Comparison of ENCODE assay signal across 23 cellular contexts in the genomic region with DNA sequence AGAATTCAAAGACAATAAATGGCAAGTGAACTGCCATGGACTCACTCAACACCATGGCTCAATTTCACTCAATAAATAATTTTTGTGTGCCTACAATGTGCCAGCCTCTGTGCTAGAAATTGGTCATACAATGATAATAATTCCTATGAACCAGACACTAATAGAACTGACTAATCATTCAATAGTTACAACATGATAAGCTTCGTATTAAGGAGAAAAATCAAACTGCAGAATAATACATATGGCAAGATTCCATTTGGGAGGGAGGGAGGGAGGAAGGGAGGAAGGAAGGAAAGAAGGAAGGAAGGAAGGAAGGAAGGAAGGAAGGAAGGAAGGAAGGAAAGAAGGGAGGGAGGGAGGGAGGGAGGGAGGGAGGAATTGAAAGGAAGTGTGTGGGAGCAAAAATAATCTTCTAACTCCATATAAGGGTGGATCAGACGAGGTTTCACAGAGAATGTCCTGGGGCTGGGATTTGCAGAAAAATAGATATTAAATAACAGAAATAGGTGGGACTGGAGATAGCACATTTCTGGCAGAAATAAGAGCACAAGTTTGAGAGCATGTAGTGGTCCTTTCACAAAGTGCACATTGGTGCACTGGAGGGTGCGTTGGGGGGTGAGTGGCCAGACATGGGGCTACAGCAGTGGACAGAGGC. TPM values are rescaled to one million over a fixed set of nuclear protein-coding genes. Genes with fewer than 3 reads are reported as not detected.
A peak's percentile ranks its signal among the peaks of the same experiment; 100 is the strongest.
DNase-seq lines count a peak whose midpoint lies in the region; ATAC-seq lines count a peak whose summit lies in the region.
"Had no signal": no experiment of that assay in that cellular context is flagged by ENCODE, and none has a peak within 500 bp of the region (broad histone marks: within the 10 kb centered on the region; RNA-seq: fewer than 3 reads in every experiment).

No MANE protein-coding gene starts in this region.

- no peak for ATAC-seq in stimulated activated naive CD8-positive, alpha-beta T cell treated with anti-CD3 and anti-CD28 coated beads, Interleukin-15, amount 100 ng/mL, for 72 hours
- ATAC-seq in stimulated activated naive CD8-positive, alpha-beta T cell treated with anti-CD3 and anti-CD28 coated beads, Interleukin-15, Interleukin-2, amounts not matched to agents 100 U/mL and 50 U/mL, for 24 hours = no peak
- ATAC-seq in naive thymus-derived CD8-positive, alpha-beta T cell = no peak
- no peak for ATAC-seq in HG03139 (IDR thresholded peaks at IDR 0.05; ENCODE audit: unreplicated experiment)
- ATAC-seq in GM18498 (IDR thresholded peaks at IDR 0.05; ENCODE audit: unreplicated experiment) = no peak
- ATAC-seq: gastroesophageal sphincter, HCT116 had no signal

- peaks cover 10% of the 10 kb centered on the region for H3K36me3 Mint-ChIP-seq in activated naive CD8-positive, alpha-beta T cell treated with anti-CD3 and anti-CD28 coated beads for 36 hours
- peaks cover 0 to 2% (median 0%) of the 10 kb centered on the region in 3 donors for H3K36me3 Mint-ChIP-seq in naive thymus-derived CD8-positive, alpha-beta T cell
- H3K36me3 Mint-ChIP-seq: activated CD4-positive, alpha-beta memory T cell treated with anti-CD3 and anti-CD28 coated beads for 36 hours had no signal

- H3K4me1 Mint-ChIP-seq in stimulated activated naive CD8-positive, alpha-beta T cell treated with anti-CD3 and anti-CD28 coated beads, Interleukin-15, amount 100 ng/mL, for 72 hours = peaks cover 100% of the 10 kb centered on the region
- peaks cover 84% of the 10 kb centered on the region for H3K4me1 Mint-ChIP-seq in activated naive CD8-positive, alpha-beta T cell treated with anti-CD3 and anti-CD28 coated beads for 36 hours
- H3K4me1 Mint-ChIP-seq in naive thymus-derived CD8-positive, alpha-beta T cell = peaks cover 52 to 98% (median 95%) of the 10 kb centered on the region in 4 donors

- no peak for DNase-seq in stimulated activated naive CD8-positive, alpha-beta T cell treated with anti-CD3 and anti-CD28 coated beads, Interleukin-15, amount 100 ng/mL, for 72 hours
- no peak for DNase-seq in stimulated activated naive CD8-positive, alpha-beta T cell treated with anti-CD3 and anti-CD28 coated beads, Interleukin-15, Interleukin-2, amounts not matched to agents 100 U/mL and 50 U/mL, for 24 hours
- DNase-seq in activated naive CD8-positive, alpha-beta T cell treated with anti-CD3 and anti-CD28 coated beads for 36 hours = no peak
- DNase-seq in naive thymus-derived CD8-positive, alpha-beta T cell = no peak
- no peak for DNase-seq in stimulated activated naive CD4-positive, alpha-beta T cell treated with Interleukin-2 at 50 U/mL for 16 hours (lab: John Stamatoyannopoulos, UW)
- DNase-seq: activated CD4-positive, alpha-beta memory T cell treated with anti-CD3 and anti-CD28 coated beads for 36 hours; activated naive CD4-positive, alpha-beta T cell treated with anti-CD3 and anti-CD28 coated beads, Interleukin-2, amount 50 U/mL, for 16 hours; COR-L47; DND-41; effector CD8-positive, alpha-beta T cell; esophagus squamous epithelium; KBM-7; NCI-H146; NCI-H2171; NCI-H524 treated with DMSO at 0.1 percent for 48 hours; stimulated activated CD4-positive, alpha-beta T cell treated with anti-CD3 and anti-CD28 coated beads, Interleukin-12 subunit alpha, Interleukin-12 subunit beta, amount 100 ng/mL, for 4 hours; substantia nigra; uterus; WERI-Rb-1 had no signal

- no peaks in the 10 kb centered on the region for H3K9me3 Mint-ChIP-seq in stimulated activated naive CD8-positive, alpha-beta T cell treated with anti-CD3 and anti-CD28 coated beads, Interleukin-15, amount 100 ng/mL, for 72 hours
- no peaks in the 10 kb centered on the region for H3K9me3 Mint-ChIP-seq in activated naive CD8-positive, alpha-beta T cell treated with anti-CD3 and anti-CD28 coated beads for 36 hours
- no peaks in the 10 kb centered on the region for H3K9me3 Mint-ChIP-seq in naive thymus-derived CD8-positive, alpha-beta T cell
- H3K9me3 Mint-ChIP-seq: activated CD4-positive, alpha-beta memory T cell treated with anti-CD3 and anti-CD28 coated beads for 36 hours had no signal

- peak overlapping the region; percentile 4 to 45 for H3K4me3 Mint-ChIP-seq in stimulated activated naive CD8-positive, alpha-beta T cell treated with anti-CD3 and anti-CD28 coated beads, Interleukin-15, amount 100 ng/mL, for 72 hours
- no peak overlapping the region for H3K4me3 Mint-ChIP-seq in activated naive CD8-positive, alpha-beta T cell treated with anti-CD3 and anti-CD28 coated beads for 36 hours
- peak overlapping the region in 9 of 10 donors; percentile 16 to 70 (median 51) for H3K4me3 Mint-ChIP-seq in naive thymus-derived CD8-positive, alpha-beta T cell
- H3K4me3 Mint-ChIP-seq: activated CD4-positive, alpha-beta memory T cell treated with anti-CD3 and anti-CD28 coated beads for 36 hours had no signal

- H3K27ac Mint-ChIP-seq in stimulated activated naive CD8-positive, alpha-beta T cell treated with anti-CD3 and anti-CD28 coated beads, Interleukin-15, amount 100 ng/mL, for 72 hours = peak overlapping the region; percentile 8 to 17
- peak overlapping the region; percentile 43 for H3K27ac Mint-ChIP-seq in activated naive CD8-positive, alpha-beta T cell treated with anti-CD3 and anti-CD28 coated beads for 36 hours
- H3K27ac Mint-ChIP-seq in naive thymus-derived CD8-positive, alpha-beta T cell = peak overlapping the region in 4 of 10 donors; percentile 3 to 69 (median 43)
- H3K27ac Mint-ChIP-seq: activated CD4-positive, alpha-beta memory T cell treated with anti-CD3 and anti-CD28 coated beads for 36 hours had no signal

- POLR2A ChIA-PET in naive thymus-derived CD8-positive, alpha-beta T cell (lab: Charles Lee) = interaction anchor here (1.1 kb wide), 1 partner anchor 9 kb away, joined by 3 read pairs; no protein-coding TSS in a partner anchor

- no peaks in the 10 kb centered on the region for H3K27me3 Mint-ChIP-seq in stimulated activated naive CD8-positive, alpha-beta T cell treated with anti-CD3 and anti-CD28 coated beads, Interleukin-15, amount 100 ng/mL, for 72 hours
- no peaks in the 10 kb centered on the region for H3K27me3 Mint-ChIP-seq in activated naive CD8-positive, alpha-beta T cell treated with anti-CD3 and anti-CD28 coated beads for 36 hours
- H3K27me3 Mint-ChIP-seq in naive thymus-derived CD8-positive, alpha-beta T cell = no peaks in the 10 kb centered on the region
- H3K27me3 Mint-ChIP-seq: activated CD4-positive, alpha-beta memory T cell treated with anti-CD3 and anti-CD28 coated beads for 36 hours had no signal

RNA-seq across cellular contexts. Expression of gene JAK1, which starts 52.9 kb away (rescaled TPM):
- total RNA-seq in activated naive CD8-positive, alpha-beta T cell treated with anti-CD3 and anti-CD28 coated beads for 36 hours = 10 to 100 TPM; 85.6 to 88.0 TPM
- 100 to 1,000 TPM; 346 to 361 TPM for total RNA-seq in naive thymus-derived CD8-positive, alpha-beta T cell
- 100 to 1,000 TPM; 162 to 244 (median 174) TPM for polyA plus RNA-seq in naive thymus-derived CD8-positive, alpha-beta T cell
